7 cellular contexts compared by ENCODE assay signal in genomic region chr22:20366841-20367240, GRCh38. TPM values are rescaled to one million over a fixed set of nuclear protein-coding genes. Genes with fewer than 3 reads are reported as not detected.
A peak's percentile ranks its signal among the peaks of the same experiment; 100 is the strongest.
DNase-seq lines count a peak whose midpoint lies in the region; ATAC-seq and TF ChIP-seq lines count a peak whose summit lies in the region.
"Not testable (repeated sequence)": the region's sequence is repeated elsewhere in the genome, so short reads cannot be mapped to it uniquely, and the experiment has no call there.

No MANE protein-coding gene starts in this region.

- not testable (repeated sequence) for H3K4me1 ChIP-seq in H9 (ENCODE audit: insufficient read depth, low read length); upper lobe of right lung

- not testable (repeated sequence) for H3K79me2 ChIP-seq in H9 (ENCODE audit: insufficient read depth, low read length)

- H2BK5ac ChIP-seq in H9 (ENCODE audit: insufficient read length, low read length) = not testable (repeated sequence)

- H3K4me2 ChIP-seq in H9 (ENCODE audit: insufficient read depth, insufficient read length, low read length) = not testable (repeated sequence)

- not testable (repeated sequence) for H3K36me3 ChIP-seq in upper lobe of right lung

- H3K9me3 Mint-ChIP-seq in H9; activated CD4-positive, alpha-beta T cell treated with anti-CD3 and anti-CD28 coated beads, Interleukin-2, amount 10 ng/mL, durations not matched to agents 7 days and 5 days; activated T-cell treated with anti-CD3 and anti-CD28 coated beads, Interleukin-2, amount 50 U/mL, for 24 hours; osteocyte (ENCODE audit: unreplicated experiment): not testable (repeated sequence)

- DNase-seq in H9 (peak; percentile 2), ecto neural progenitor cell (ENCODE audit: low spot score) (peak; percentile 11), islet precursor cell (peak; percentile 17), osteocyte (ENCODE audit: extremely low spot score, unreplicated experiment) (peak; percentile 74)
- DNase-seq in activated CD4-positive, alpha-beta T cell treated with anti-CD3 and anti-CD28 coated beads, Interleukin-2, amount 10 ng/mL, durations not matched to agents 7 days and 5 days; upper lobe of right lung: not testable (repeated sequence)
- peak; percentile 17 for DNase-seq in activated T-cell treated with anti-CD3 and anti-CD28 coated beads, Interleukin-2, amount 50 U/mL, for 24 hours

- H4K5ac ChIP-seq in H9 (ENCODE audit: insufficient read length, low read depth, low read length) = not testable (repeated sequence)

- H3K27me3 ChIP-seq in H9 (ENCODE audit: insufficient read depth, low read length); upper lobe of right lung: not testable (repeated sequence)

- not testable (repeated sequence) for H2BK20ac ChIP-seq in H9 (ENCODE audit: low read depth, low read length, poor library complexity, severe bottlenecking)

- not testable (repeated sequence) for H3K27ac ChIP-seq in H9 (ENCODE audit: insufficient read length, low read depth, low read length); upper lobe of right lung

- H3K9ac ChIP-seq in H9 (ENCODE audit: extremely low read depth, insufficient read length, low read length) = not testable (repeated sequence)

- not testable (repeated sequence) for H3K18ac ChIP-seq in H9 (ENCODE audit: insufficient read length, low read depth, low read length)

- not testable (repeated sequence) for H3K27ac Mint-ChIP-seq in H9; activated T-cell treated with anti-CD3 and anti-CD28 coated beads, Interleukin-2, amount 50 U/mL, for 24 hours; osteocyte (ENCODE audit: unreplicated experiment)
- peak overlapping the region; percentile 19 for H3K27ac Mint-ChIP-seq in activated CD4-positive, alpha-beta T cell treated with anti-CD3 and anti-CD28 coated beads, Interleukin-2, amount 10 ng/mL, durations not matched to agents 7 days and 5 days

- H3K27me3 Mint-ChIP-seq in H9 (ENCODE audit: low read depth) (peaks cover 28% of the 10 kb centered on the region), osteocyte (ENCODE audit: unreplicated experiment) (peaks cover 19% of the 10 kb centered on the region)
- peaks cover 10% of the 10 kb centered on the region for H3K27me3 Mint-ChIP-seq in activated CD4-positive, alpha-beta T cell treated with anti-CD3 and anti-CD28 coated beads, Interleukin-2, amount 10 ng/mL, durations not matched to agents 7 days and 5 days
- H3K27me3 Mint-ChIP-seq in activated T-cell treated with anti-CD3 and anti-CD28 coated beads, Interleukin-2, amount 50 U/mL, for 24 hours = not testable (repeated sequence)

- H3K4me1 Mint-ChIP-seq in H9 = peaks cover 8 to 10% of the 10 kb centered on the region in 2 experiments
- peaks cover 32% of the 10 kb centered on the region for H3K4me1 Mint-ChIP-seq in activated CD4-positive, alpha-beta T cell treated with anti-CD3 and anti-CD28 coated beads, Interleukin-2, amount 10 ng/mL, durations not matched to agents 7 days and 5 days
- H3K4me1 Mint-ChIP-seq in activated T-cell treated with anti-CD3 and anti-CD28 coated beads, Interleukin-2, amount 50 U/mL, for 24 hours (ENCODE audit: low read depth) = peaks cover 20% of the 10 kb centered on the region
- H3K4me1 Mint-ChIP-seq in osteocyte (ENCODE audit: unreplicated experiment) = not testable (repeated sequence)

- H3K14ac ChIP-seq in H9 (ENCODE audit: insufficient read depth, low read length) = not testable (repeated sequence)

- not testable (repeated sequence) for H2BK15ac ChIP-seq in H9 (ENCODE audit: low read depth, low read length)

- H3K4me3 Mint-ChIP-seq in H9; activated CD4-positive, alpha-beta T cell treated with anti-CD3 and anti-CD28 coated beads, Interleukin-2, amount 10 ng/mL, durations not matched to agents 7 days and 5 days; activated T-cell treated with anti-CD3 and anti-CD28 coated beads, Interleukin-2, amount 50 U/mL, for 24 hours; osteocyte (ENCODE audit: unreplicated experiment): not testable (repeated sequence)

- H3K79me1 ChIP-seq in H9 (ENCODE audit: insufficient read depth, low read depth, low read length, poor library complexity, severe bottlenecking) = not testable (repeated sequence)

- H3T11ph ChIP-seq in H9 (ENCODE audit: low read length) = not testable (repeated sequence)

- TF ChIP-seq CTCF in H9 (conservative IDR thresholded peaks at IDR 0.05); osteocyte (IDR thresholded peaks at IDR 0.05); upper lobe of right lung (IDR thresholded peaks at IDR 0.05): not testable (repeated sequence)

- not testable (repeated sequence) for H2BK120ac ChIP-seq in H9 (ENCODE audit: low read depth, low read length, poor library complexity, severe bottlenecking)

- not testable (repeated sequence) for H4K20me1 ChIP-seq in H9 (ENCODE audit: control insufficient read depth, insufficient read depth, insufficient read length)

- H2BK12ac ChIP-seq in H9 (ENCODE audit: insufficient read length, low read depth, low read length) = not testable (repeated sequence)

- H2AK5ac ChIP-seq in H9 (ENCODE audit: insufficient read length, low read length) = not testable (repeated sequence)

- CTCF ChIA-PET in activated CD4-positive, alpha-beta T cell treated with anti-CD3 and anti-CD28 coated beads, Interleukin-2, amount 10 ng/mL, durations not matched to agents 7 days and 5 days (lab: Charles Lee) = not testable (repeated sequence)

- intact Hi-C loops in upper lobe of right lung (cut with DNase I) = not testable (repeated sequence)

- not testable (repeated sequence) for H3K23ac ChIP-seq in H9 (ENCODE audit: insufficient read length, low read depth, low read length)

- H4K91ac ChIP-seq in H9 (ENCODE audit: insufficient read length, low read depth, low read length) = not testable (repeated sequence)

- H3K23me2 ChIP-seq in H9 (ENCODE audit: insufficient read length, low read depth, low read length, poor library complexity, severe bottlenecking) = not testable (repeated sequence)

- H3K9me3 ChIP-seq in H9 (ENCODE audit: control insufficient read depth, low read depth, low read length); upper lobe of right lung: not testable (repeated sequence)

- H3K4me3 ChIP-seq in upper lobe of right lung = not testable (repeated sequence)

- H4K8ac ChIP-seq in H9 (replicated peaks; ENCODE audit: insufficient read length, low read depth, low read length) = not testable (repeated sequence)

- H2AFZ ChIP-seq in H9 (ENCODE audit: low read length) = not testable (repeated sequence)

- ATAC-seq in upper lobe of right lung = peak; percentile 29

- H3K56ac ChIP-seq in H9 (ENCODE audit: insufficient read length, low read depth, low read length) = not testable (repeated sequence)

- POLR2A ChIA-PET in activated CD4-positive, alpha-beta T cell treated with anti-CD3 and anti-CD28 coated beads, Interleukin-2, amount 10 ng/mL, durations not matched to agents 7 days and 5 days (lab: Charles Lee) = not testable (repeated sequence)

- no CpG with 5 or more reads among the region's 9 CpGs for WGBS in H9 (ENCODE audit: extremely low coverage, insufficient read length, low lambda C conversion rate)

- not testable (repeated sequence) for H3K36me3 Mint-ChIP-seq in H9 (ENCODE audit: insufficient read depth in 1 of 3, low read depth in 3 of 3); activated CD4-positive, alpha-beta T cell treated with anti-CD3 and anti-CD28 coated beads, Interleukin-2, amount 10 ng/mL, durations not matched to agents 7 days and 5 days (ENCODE audit: low read depth); activated T-cell treated with anti-CD3 and anti-CD28 coated beads, Interleukin-2, amount 50 U/mL, for 24 hours (ENCODE audit: low read depth); osteocyte (ENCODE audit: unreplicated experiment)

- not testable (repeated sequence) for H3K4ac ChIP-seq in H9 (ENCODE audit: low read depth, low read length)

RNA-seq across cellular contexts. Expression of gene ZNF74, which starts 27.1 kb away (rescaled TPM):
- 29.8 and 34.3 TPM in 2 replicates for total RNA-seq in H9 (2021)
- 10 to 100 TPM in 1 of 2 experiments, 1 to 10 TPM in 1; 8.6 to 11.1 TPM for total RNA-seq in activated CD4-positive, alpha-beta T cell treated with anti-CD3 and anti-CD28 coated beads, Interleukin-2, amount 10 ng/mL, durations not matched to agents 7 days and 5 days
- total RNA-seq in osteocyte = 19.6 and 20.4 TPM in 2 replicates
- 10.7 TPM for total RNA-seq in upper lobe of right lung

RNA-seq across cellular contexts. Expression of gene DGCR6L, which starts 47.0 kb away (rescaled TPM):
- 38.6 and 40.4 TPM in 2 replicates for total RNA-seq in H9 (2021)
- 10 to 100 TPM; 60.4 to 63.1 TPM for total RNA-seq in activated CD4-positive, alpha-beta T cell treated with anti-CD3 and anti-CD28 coated beads, Interleukin-2, amount 10 ng/mL, durations not matched to agents 7 days and 5 days
- total RNA-seq in osteocyte = 55.0 and 59.4 TPM in 2 replicates
- total RNA-seq in upper lobe of right lung = 35.8 TPM
